Comparison of ENCODE assay signal across 9 cellular contexts in genomic region chr5:178230879-178231735, GRCh38. TPM values are rescaled to one million over a fixed set of nuclear protein-coding genes. Genes with fewer than 3 reads are reported as not detected.
DNase-seq lines count a peak whose midpoint lies in the region; ATAC-seq and TF ChIP-seq lines count a peak whose summit lies in the region.
"Had no signal": no experiment of that assay in that cellular context is flagged by ENCODE, and none has a peak within 500 bp of the region (broad histone marks: within the 10 kb centered on the region; RNA-seq: fewer than 3 reads in every experiment).

No MANE protein-coding gene starts in this region.

- DNase-seq in BE2C (no peak), NCI-H69 (lab: John Stamatoyannopoulos, UW) (peak; percentile 39), COR-L47 (lab: John Stamatoyannopoulos, UW) (no peak), NCI-H2227 (lab: John Stamatoyannopoulos, UW; ENCODE audit: unreplicated experiment) (no peak), NCI-H128 (lab: John Stamatoyannopoulos, UW; ENCODE audit: unreplicated experiment) (no peak)
- peak in 1 of 10 donors; percentile 37 for DNase-seq in naive thymus-derived CD8-positive, alpha-beta T cell

- POLR2A ChIA-PET in naive thymus-derived CD8-positive, alpha-beta T cell (lab: Charles Lee): interaction anchor here (0.8 to 3.9 kb wide), 4 partner anchors 17 to 27 kb away, joined by 3 to 22 read pairs (median 6); partner anchors contain the start of gene HNRNPAB

- H3K4me1 Mint-ChIP-seq in naive thymus-derived CD8-positive, alpha-beta T cell: peaks cover 37 to 84% (median 79%) of the 10 kb centered on the region in 4 donors

- H3K27ac Mint-ChIP-seq in naive thymus-derived CD8-positive, alpha-beta T cell: peak overlapping the region; percentile 46 to 84 (median 79)

- no peaks in the 10 kb centered on the region for H3K27me3 Mint-ChIP-seq in naive thymus-derived CD8-positive, alpha-beta T cell

- H3K4me3 ChIP-seq in BE2C (ENCODE audit: low read depth, low read length): peak overlapping the region; percentile 93
- peak overlapping the region; percentile 15 for H3K4me3 ChIP-seq in endocrine pancreas (ENCODE audit: control insufficient read depth, insufficient read depth, low read length)

- no peak for TF ChIP-seq CTCF in BE2C (IDR thresholded peaks at IDR 0.05; ENCODE audit: low read depth, low read length)

- peak overlapping the region; percentile 76 to 90 (median 82) for H3K4me3 Mint-ChIP-seq in naive thymus-derived CD8-positive, alpha-beta T cell

- no peaks in the 10 kb centered on the region for H3K9me3 Mint-ChIP-seq in naive thymus-derived CD8-positive, alpha-beta T cell

- H3K36me3 ChIP-seq in BE2C (peaks cover 29% of the 10 kb centered on the region), endocrine pancreas (ENCODE audit: control insufficient read depth, insufficient read depth, low read length) (no peaks in the 10 kb centered on the region)

- peak overlapping the region; percentile 50 for H3K9ac ChIP-seq in endocrine pancreas (ENCODE audit: control insufficient read depth, insufficient read depth, low read length)

- H3K9me3 ChIP-seq in BE2C: no peaks in the 10 kb centered on the region
- no peaks in the 10 kb centered on the region for H3K9me3 ChIP-seq in endocrine pancreas (ENCODE audit: control insufficient read depth, low read length)

- no peaks in the 10 kb centered on the region for H3K4me1 ChIP-seq in BE2C
- H3K4me1 ChIP-seq in endocrine pancreas (ENCODE audit: control insufficient read depth, insufficient read depth, low read length): peaks cover 5% of the 10 kb centered on the region

- H3K27me3 ChIP-seq in BE2C: no peaks in the 10 kb centered on the region
- no peaks in the 10 kb centered on the region for H3K27me3 ChIP-seq in endocrine pancreas (ENCODE audit: control insufficient read depth, insufficient read depth, low read length)

- H3K36me3 Mint-ChIP-seq in naive thymus-derived CD8-positive, alpha-beta T cell: peaks cover 3 to 48% (median 26%) of the 10 kb centered on the region in 3 donors

- ATAC-seq in naive thymus-derived CD8-positive, alpha-beta T cell: no peak
- no peak for ATAC-seq in HG02840 (IDR thresholded peaks at IDR 0.05; ENCODE audit: low FRiP score, unreplicated experiment)

RNA-seq across cellular contexts. Expression of gene PHYKPL, which starts 1.5 kb away (rescaled TPM):
- 74.2 TPM for polyA plus RNA-seq in BE2C (2012; ENCODE audit: insufficient read depth, insufficient read length, low read depth)
- 100 to 1,000 TPM; 209 to 229 TPM for total RNA-seq in naive thymus-derived CD8-positive, alpha-beta T cell
- 10 to 100 TPM; 41.1 to 51.8 (median 49.7) TPM for polyA plus RNA-seq in naive thymus-derived CD8-positive, alpha-beta T cell

RNA-seq across cellular contexts. Expression of gene HNRNPAB, which starts 26.8 kb away (rescaled TPM):
- polyA plus RNA-seq in BE2C (2012; ENCODE audit: insufficient read depth, insufficient read length, low read depth): 282 TPM
- 10 to 100 TPM; 79.3 to 82.5 TPM for total RNA-seq in naive thymus-derived CD8-positive, alpha-beta T cell
- 10 to 100 TPM; 43.6 to 74.9 (median 61.2) TPM for polyA plus RNA-seq in naive thymus-derived CD8-positive, alpha-beta T cell

RNA-seq across cellular contexts. Expression of gene GMCL2, which starts 43.9 kb away (rescaled TPM):
- polyA plus RNA-seq in BE2C (2012; ENCODE audit: insufficient read depth, insufficient read length, low read depth): not detected
- total RNA-seq in naive thymus-derived CD8-positive, alpha-beta T cell: under 1 TPM in 1 of 2 experiments, not detected in 1; 0.14 TPM
- not detected for polyA plus RNA-seq in naive thymus-derived CD8-positive, alpha-beta T cell
- total RNA-seq: renal cortical epithelial cell had no signal
